12 cellular contexts compared by ENCODE assay signal in genomic region chr3:36494461-36495109, GRCh38.
A peak's percentile ranks its signal among the peaks of the same experiment; 100 is the strongest.
DNase-seq lines count a peak whose midpoint lies in the region; ATAC-seq and TF ChIP-seq lines count a peak whose summit lies in the region.
"Had no signal": no experiment of that assay in that cellular context is flagged by ENCODE, and none has a peak within 500 bp of the region (broad histone marks: within the 10 kb centered on the region; RNA-seq: fewer than 3 reads in every experiment).

No MANE protein-coding gene starts in this region.

- H3K4me3 ChIP-seq in NB4 (ENCODE audit: low read depth, low read length) = no peak overlapping the region
- no peak overlapping the region for H3K4me3 ChIP-seq in naive thymus-derived CD4-positive, alpha-beta T cell (ENCODE audit: low read length)
- H3K4me3 ChIP-seq: uterus had no signal

- CTCF ChIA-PET in naive thymus-derived CD4-positive, alpha-beta T cell (lab: Charles Lee) = no interaction called here

- intact Hi-C loops in naive thymus-derived CD4-positive, alpha-beta T cell (cut with micrococcal nuclease) = no loop called here

- H3K27me3 ChIP-seq in naive thymus-derived CD4-positive, alpha-beta T cell (ENCODE audit: control insufficient read depth in 2 of 2, insufficient read depth in 2 of 2, low read length in 2 of 2) = no peaks in the 10 kb centered on the region
- H3K27me3 ChIP-seq: uterus had no signal

- TF ChIP-seq CTCF in NB4 (IDR thresholded peaks at IDR 0.05; ENCODE audit: low read depth, low read length) = no peak
- TF ChIP-seq CTCF in type B pancreatic cell (conservative IDR thresholded peaks at IDR 0.05) = no peak

- no peaks in the 10 kb centered on the region for H3K36me3 ChIP-seq in naive thymus-derived CD4-positive, alpha-beta T cell (ENCODE audit: control insufficient read depth in 2 of 3, insufficient read depth in 3 of 3, low read length in 3 of 3)
- H3K36me3 ChIP-seq: uterus had no signal

- TF ChIP-seq POLR2A in NB4 (IDR thresholded peaks at IDR 0.05; ENCODE audit: extremely low read depth, insufficient read length) = no peak

- no peak overlapping the region for H3K27ac ChIP-seq in naive thymus-derived CD4-positive, alpha-beta T cell (ENCODE audit: low read depth, low read length)
- H3K27ac ChIP-seq: uterus had no signal

- no peaks in the 10 kb centered on the region for H3K4me1 ChIP-seq in naive thymus-derived CD4-positive, alpha-beta T cell (ENCODE audit: control insufficient read depth in 2 of 2, insufficient read depth in 2 of 2, low read length in 2 of 2)
- H3K4me1 ChIP-seq: uterus had no signal

- DNase-seq in AG08396 (ENCODE audit: low spot score) (peak; percentile 43), NB4 (ENCODE audit: low read depth) (peak; percentile 39), dedifferentiated amniotic fluid mesenchymal stem cell (ENCODE audit: extremely low spot score) (peak; percentile 57), putamen (ENCODE audit: low spot score) (no peak), hypothalamus (lab: John Stamatoyannopoulos, UW) (no peak), GDM1 (lab: John Stamatoyannopoulos, UW) (no peak), type B pancreatic cell (ENCODE audit: extremely low spot score, unreplicated experiment) (no peak)
- DNase-seq in naive thymus-derived CD4-positive, alpha-beta T cell = no peak
- DNase-seq: activated T-cell treated with anti-CD3 and anti-CD28 coated beads, Interleukin-2, amount 50 U/mL, for 48 hours; Karpas-422; uterus had no signal

- H3K27ac Mint-ChIP-seq in naive thymus-derived CD4-positive, alpha-beta T cell = no peak overlapping the region
- no peak overlapping the region for H3K27ac Mint-ChIP-seq in type B pancreatic cell

- H3K36me3 Mint-ChIP-seq in naive thymus-derived CD4-positive, alpha-beta T cell = no peaks in the 10 kb centered on the region
- no peaks in the 10 kb centered on the region for H3K36me3 Mint-ChIP-seq in type B pancreatic cell

- no peaks in the 10 kb centered on the region for H3K4me1 Mint-ChIP-seq in naive thymus-derived CD4-positive, alpha-beta T cell
- H3K4me1 Mint-ChIP-seq in type B pancreatic cell (ENCODE audit: unreplicated experiment) = no peaks in the 10 kb centered on the region

- peak; percentile 73 for ATAC-seq in naive thymus-derived CD4-positive, alpha-beta T cell

- H3K9me3 Mint-ChIP-seq in naive thymus-derived CD4-positive, alpha-beta T cell = peaks cover 0 to 1% (median 0%) of the 10 kb centered on the region in 11 donors
- H3K9me3 Mint-ChIP-seq in type B pancreatic cell = no peaks in the 10 kb centered on the region
- H3K9me3 Mint-ChIP-seq: nephron had no signal

- H3K4me3 Mint-ChIP-seq in naive thymus-derived CD4-positive, alpha-beta T cell = no peak overlapping the region
- no peak overlapping the region for H3K4me3 Mint-ChIP-seq in type B pancreatic cell
- H3K4me3 Mint-ChIP-seq: nephron had no signal

- peaks cover 0 to 19% (median 6%) of the 10 kb centered on the region in 5 donors for H3K27me3 Mint-ChIP-seq in naive thymus-derived CD4-positive, alpha-beta T cell
- no peaks in the 10 kb centered on the region for H3K27me3 Mint-ChIP-seq in type B pancreatic cell

- no peaks in the 10 kb centered on the region for H3K9me3 ChIP-seq in naive thymus-derived CD4-positive, alpha-beta T cell (ENCODE audit: control insufficient read depth in 2 of 3, low read length in 3 of 3)
- H3K9me3 ChIP-seq: uterus had no signal

- POLR2A ChIA-PET in naive thymus-derived CD4-positive, alpha-beta T cell (lab: Charles Lee) = no interaction called here

Comparison
In these comparisons a context has a peak if more than half of its experiments do, and no peak if none do; other contexts are left out.
1. DNase-seq: peak in AG08396 (single experiment), NB4 (single experiment) and dedifferentiated amniotic fluid mesenchymal stem cell (single experiment); none in naive thymus-derived CD4-positive, alpha-beta T cell (0 of 9), putamen (single experiment), hypothalamus (0 of 51), GDM1 (single experiment) and type B pancreatic cell (single experiment).